17 cellular contexts compared by ENCODE assay signal in the genomic region with DNA sequence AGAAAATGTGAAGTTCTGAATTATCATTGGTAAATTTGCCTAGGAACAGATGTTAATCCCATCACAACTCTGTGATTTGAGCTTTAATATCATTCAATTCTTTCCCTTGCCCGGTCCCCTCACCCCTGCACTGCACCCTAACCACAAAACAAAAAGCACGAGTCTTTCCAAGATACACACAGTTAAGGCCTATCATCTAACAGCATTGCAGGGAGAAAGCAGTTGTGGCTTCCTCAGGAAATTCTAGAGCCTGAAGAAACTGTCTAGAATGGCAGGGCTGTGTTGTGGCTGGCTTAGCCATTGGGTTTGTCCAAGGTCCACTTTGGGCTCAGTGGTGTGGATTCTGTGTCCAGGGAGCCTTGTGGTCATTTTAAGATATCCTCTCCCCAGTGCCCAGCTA.
DNase-seq lines count a peak whose midpoint lies in the region; ATAC-seq, FAIRE-seq and TF ChIP-seq lines count a peak whose summit lies in the region.
"Had no signal": no experiment of that assay in that cellular context is flagged by ENCODE, and none has a peak within 500 bp of the region (broad histone marks: within the 10 kb centered on the region; RNA-seq: fewer than 3 reads in every experiment).

No MANE protein-coding gene starts in this region.

- H3K9me2 ChIP-seq in Loucy (replicated peaks; ENCODE audit: low read depth, low read length), result no peaks in the 10 kb centered on the region

- no peaks in the 10 kb centered on the region for H3K27me3 ChIP-seq in BLaER1
- no peaks in the 10 kb centered on the region for H3K27me3 ChIP-seq in Loucy (ENCODE audit: insufficient read depth, low read length, poor library complexity, severe bottlenecking)

- H3K36me3 Mint-ChIP-seq in mesothelial cell of epicardium (no peaks in the 10 kb centered on the region), T-cell (no peaks in the 10 kb centered on the region)
- H3K36me3 Mint-ChIP-seq in T-helper 2 cell treated with Interferon-gamma antibody and Interleukin-4, amounts not matched to agents 5 μg/mL and 100 μg/mL, for 36 hours (ENCODE audit: low read depth), result no peaks in the 10 kb centered on the region
- H3K36me3 Mint-ChIP-seq: CD4-positive, alpha-beta memory T cell had no signal

- H3K27me3 Mint-ChIP-seq in mesothelial cell of epicardium (ENCODE audit: low read depth) (no peaks in the 10 kb centered on the region), T-cell (peaks cover 0 to 2% of the 10 kb centered on the region in 2 donors)
- H3K27me3 Mint-ChIP-seq in T-helper 2 cell treated with Interferon-gamma antibody and Interleukin-4, amounts not matched to agents 5 μg/mL and 100 μg/mL, for 36 hours (ENCODE audit: low read depth), result peaks cover 3% of the 10 kb centered on the region

- H3K4me3 Mint-ChIP-seq in mesothelial cell of epicardium, result no peak overlapping the region
- H3K4me3 Mint-ChIP-seq in T-helper 2 cell treated with Interferon-gamma antibody and Interleukin-4, amounts not matched to agents 5 μg/mL and 100 μg/mL, for 36 hours, result no peak overlapping the region
- no peak overlapping the region for H3K4me3 Mint-ChIP-seq in T-cell
- H3K4me3 Mint-ChIP-seq: CD4-positive, alpha-beta memory T cell had no signal

- no peak for FAIRE-seq in H54 (lab: Jason Lieb, UNC)
- FAIRE-seq: A204.1, H1 had no signal

- H3K9ac ChIP-seq in BLaER1 (no peak overlapping the region), Loucy (ENCODE audit: low read depth, low read length, poor library complexity, severe bottlenecking) (peak overlapping the region; percentile 34)

- H3K36me3 ChIP-seq in BLaER1, result no peaks in the 10 kb centered on the region
- H3K36me3 ChIP-seq in Loucy (ENCODE audit: insufficient read depth, low read length), result no peaks in the 10 kb centered on the region

- H3F3A ChIP-seq in Loucy (ENCODE audit: low read depth), result no peaks in the 10 kb centered on the region

- H3K79me2 ChIP-seq in Loucy (ENCODE audit: insufficient read depth, low read length), result no peaks in the 10 kb centered on the region

- TF ChIP-seq POLR2A in H54 (IDR thresholded peaks at IDR 0.05; ENCODE audit: low read depth, low read length), result no peak

- no peak overlapping the region for H2AFZ ChIP-seq in Loucy (ENCODE audit: low read length)

- CTCF ChIA-PET in T-cell (lab: Charles Lee), result no interaction called here

- in situ Hi-C loops in astrocyte of the spinal cord (cut with HindIII; ENCODE audit: low sequenced_read_pairs), result no loop called here

- H3K9me3 ChIP-seq in BLaER1 (no peaks in the 10 kb centered on the region), Loucy (ENCODE audit: insufficient read depth, low read depth, low read length) (no peaks in the 10 kb centered on the region)

- no peak for ATAC-seq in T-cell (replicated peaks in 1 of 4)

- H3K27ac Mint-ChIP-seq in mesothelial cell of epicardium, result peak overlapping the region; percentile 83
- H3K27ac Mint-ChIP-seq in T-helper 2 cell treated with Interferon-gamma antibody and Interleukin-4, amounts not matched to agents 5 μg/mL and 100 μg/mL, for 36 hours, result no peak overlapping the region
- no peak overlapping the region for H3K27ac Mint-ChIP-seq in T-cell
- H3K27ac Mint-ChIP-seq: CD4-positive, alpha-beta memory T cell had no signal

- DNase-seq in astrocyte of the spinal cord (ENCODE audit: low read depth, low spot score) (peak; percentile 45), mesothelial cell of epicardium (ENCODE audit: low spot score in 2 of 2, unreplicated experiment in 2 of 2) (no peak), H54 (ENCODE audit: insufficient read length, low spot score) (no peak), T-cell (no peak), putamen (ENCODE audit: low spot score) (no peak)
- DNase-seq in T-helper 2 cell treated with Interferon-gamma antibody and Interleukin-4, amounts not matched to agents 5 μg/mL and 100 μg/mL, for 36 hours (ENCODE audit: low spot score), result no peak
- DNase-seq: AML-193; CD4-positive, alpha-beta memory T cell; NCI-H187 treated with DMSO at 0.1 percent for 48 hours; NCI-H2171; NCI-H446 treated with DMSO at 0.1 percent for 48 hours; NCI-H774; SIG-M5 had no signal

- H3K4me1 Mint-ChIP-seq in mesothelial cell of epicardium (peaks cover 50% of the 10 kb centered on the region), T-cell (peaks cover 0 to 6% (median 2%) of the 10 kb centered on the region in 3 donors)
- no peaks in the 10 kb centered on the region for H3K4me1 Mint-ChIP-seq in T-helper 2 cell treated with Interferon-gamma antibody and Interleukin-4, amounts not matched to agents 5 μg/mL and 100 μg/mL, for 36 hours (ENCODE audit: low read depth)
- H3K4me1 Mint-ChIP-seq: CD4-positive, alpha-beta memory T cell had no signal

- H3K27ac ChIP-seq in BLaER1, result peak overlapping the region; percentile 39

- H3K4me3 ChIP-seq in BLaER1, result no peak overlapping the region
- H3K4me3 ChIP-seq in Loucy (ENCODE audit: low read length, poor library complexity, severe bottlenecking), result peak overlapping the region; percentile 32
- no peak overlapping the region for H3K4me3 ChIP-seq in astrocyte of the spinal cord (ENCODE audit: low read depth, low read length)

- POLR2A ChIA-PET in T-cell (lab: Charles Lee), result no interaction called here

- peak overlapping the region; percentile 56 for H3K4me2 ChIP-seq in BLaER1
- peak overlapping the region; percentile 59 for H3K4me2 ChIP-seq in Loucy (ENCODE audit: low read depth, low read length, poor library complexity, severe bottlenecking)

- H4K20me1 ChIP-seq in BLaER1, result no peaks in the 10 kb centered on the region
- no peaks in the 10 kb centered on the region for H4K20me1 ChIP-seq in Loucy (ENCODE audit: insufficient read depth, low read length, poor library complexity, severe bottlenecking)

- TF ChIP-seq CTCF in Loucy (conservative IDR thresholded peaks at IDR 0.05; ENCODE audit: low read length) (no peak), astrocyte of the spinal cord (IDR thresholded peaks at IDR 0.05; ENCODE audit: low read depth, low read length) (no peak), mesothelial cell of epicardium (IDR thresholded peaks at IDR 0.05; ENCODE audit: unreplicated experiment) (no peak)

- peaks cover 54% of the 10 kb centered on the region for H3K4me1 ChIP-seq in BLaER1
- peaks cover 55% of the 10 kb centered on the region for H3K4me1 ChIP-seq in Loucy (ENCODE audit: insufficient read depth, low read length, poor library complexity, severe bottlenecking)

- H3K9me3 Mint-ChIP-seq in mesothelial cell of epicardium (peaks cover 9% of the 10 kb centered on the region), T-cell (peaks cover 0 to 4% (median 0%) of the 10 kb centered on the region in 3 donors)
- no peaks in the 10 kb centered on the region for H3K9me3 Mint-ChIP-seq in T-helper 2 cell treated with Interferon-gamma antibody and Interleukin-4, amounts not matched to agents 5 μg/mL and 100 μg/mL, for 36 hours
